10 cellular contexts compared by ENCODE assay signal in genomic region chr9:110340306-110340705, GRCh38. TPM values are rescaled to one million over a fixed set of nuclear protein-coding genes. Genes with fewer than 3 reads are reported as not detected.
A peak's percentile ranks its signal among the peaks of the same experiment; 100 is the strongest.
DNase-seq lines count a peak whose midpoint lies in the region; ATAC-seq and TF ChIP-seq lines count a peak whose summit lies in the region.
"Had no signal": no experiment of that assay in that cellular context is flagged by ENCODE, and none has a peak within 500 bp of the region (broad histone marks: within the 10 kb centered on the region; RNA-seq: fewer than 3 reads in every experiment).

No MANE protein-coding gene starts in this region.

- H2AK5ac ChIP-seq in H9 (ENCODE audit: insufficient read length, low read length): no peak overlapping the region

- no peak overlapping the region for H3K4ac ChIP-seq in H9 (ENCODE audit: low read depth, low read length)

- no peak for TF ChIP-seq EP300 in gastroesophageal sphincter (IDR thresholded peaks at IDR 0.05)

- POLR2A ChIA-PET in AG04450 (lab: Yijun Ruan, JAX): no interaction called here

- H3K9me3 Mint-ChIP-seq in H9: no peaks in the 10 kb centered on the region

- H3K23me2 ChIP-seq in H9 (ENCODE audit: insufficient read length, low read depth, low read length, poor library complexity, severe bottlenecking): no peaks in the 10 kb centered on the region

- H3K4me1 ChIP-seq in H9 (ENCODE audit: insufficient read depth, low read length) (no peaks in the 10 kb centered on the region), gastroesophageal sphincter (no peaks in the 10 kb centered on the region)
- H3K4me1 ChIP-seq: heart right ventricle had no signal

- no peaks in the 10 kb centered on the region for H3K79me1 ChIP-seq in H9 (ENCODE audit: insufficient read depth, low read depth, low read length, poor library complexity, severe bottlenecking)

- H3K27ac Mint-ChIP-seq in H9: no peak overlapping the region

- no peak overlapping the region for H3K18ac ChIP-seq in H9 (ENCODE audit: insufficient read length, low read depth, low read length)

- no peak overlapping the region for H3T11ph ChIP-seq in H9 (ENCODE audit: low read length)

- in situ Hi-C loops in SK-MEL-5 (cut with HindIII; ENCODE audit: low pct_unique_long_range_greater_than_20kb, low sequenced_read_pairs): no loop called here

- no peak overlapping the region for H4K91ac ChIP-seq in H9 (ENCODE audit: insufficient read length, low read depth, low read length)

- H3K9me3 ChIP-seq in AG04450 (ENCODE audit: control insufficient read depth, insufficient read depth, low read length) (no peaks in the 10 kb centered on the region), H9 (ENCODE audit: control insufficient read depth, low read depth, low read length) (no peaks in the 10 kb centered on the region), gastroesophageal sphincter (no peaks in the 10 kb centered on the region)
- H3K9me3 ChIP-seq: heart right ventricle had no signal

- H3K36me3 Mint-ChIP-seq in H9 (ENCODE audit: insufficient read depth in 1 of 3, low read depth in 3 of 3): no peaks in the 10 kb centered on the region

- H2BK15ac ChIP-seq in H9 (ENCODE audit: low read depth, low read length): no peak overlapping the region

- no peak overlapping the region for H2BK20ac ChIP-seq in H9 (ENCODE audit: low read depth, low read length, poor library complexity, severe bottlenecking)

- H3K9ac ChIP-seq in H9 (ENCODE audit: extremely low read depth, insufficient read length, low read length): no peak overlapping the region

- no peak overlapping the region for H3K14ac ChIP-seq in H9 (ENCODE audit: insufficient read depth, low read length)

- no peak overlapping the region for H3K4me3 ChIP-seq in AG04450 (ENCODE audit: low read depth, low read length)
- no peak overlapping the region for H3K4me3 ChIP-seq in gastroesophageal sphincter
- H3K4me3 ChIP-seq: heart right ventricle had no signal

- TF ChIP-seq POLR2A in gastroesophageal sphincter (IDR thresholded peaks at IDR 0.05): no peak

- H3K27ac ChIP-seq in AG04450 (ENCODE audit: low read depth, low read length) (no peak overlapping the region), H9 (ENCODE audit: insufficient read length, low read depth, low read length) (no peak overlapping the region), gastroesophageal sphincter (no peak overlapping the region)
- H3K27ac ChIP-seq: heart right ventricle had no signal

- no peaks in the 10 kb centered on the region for H3K36me3 ChIP-seq in gastroesophageal sphincter
- H3K36me3 ChIP-seq: heart right ventricle had no signal

- no peaks in the 10 kb centered on the region for H4K20me1 ChIP-seq in H9 (ENCODE audit: control insufficient read depth, insufficient read depth, insufficient read length)

- H2AFZ ChIP-seq in H9 (ENCODE audit: low read length): no peak overlapping the region

- H3K79me2 ChIP-seq in H9 (ENCODE audit: insufficient read depth, low read length): no peaks in the 10 kb centered on the region

- H3K4me3 Mint-ChIP-seq in H9: no peak overlapping the region

- no peaks in the 10 kb centered on the region for H3K27me3 Mint-ChIP-seq in H9 (ENCODE audit: low read depth)

- H3K23ac ChIP-seq in H9 (ENCODE audit: insufficient read length, low read depth, low read length): no peak overlapping the region

- no peak overlapping the region for H4K8ac ChIP-seq in H9 (replicated peaks; ENCODE audit: insufficient read length, low read depth, low read length)

- ATAC-seq in gastroesophageal sphincter (no peak), GM18519 (IDR thresholded peaks at IDR 0.05; ENCODE audit: low FRiP score, unreplicated experiment) (no peak)
- ATAC-seq: heart right ventricle had no signal

- no peak overlapping the region for H3K56ac ChIP-seq in H9 (ENCODE audit: insufficient read length, low read depth, low read length)

- H2BK12ac ChIP-seq in H9 (ENCODE audit: insufficient read length, low read depth, low read length): no peak overlapping the region

- peaks cover 2% of the 10 kb centered on the region for H3K27me3 ChIP-seq in AG04450 (ENCODE audit: control insufficient read depth, insufficient read depth, low read length)
- H3K27me3 ChIP-seq in H9 (ENCODE audit: insufficient read depth, low read length): no peaks in the 10 kb centered on the region
- no peaks in the 10 kb centered on the region for H3K27me3 ChIP-seq in gastroesophageal sphincter

- H2BK120ac ChIP-seq in H9 (ENCODE audit: low read depth, low read length, poor library complexity, severe bottlenecking): no peak overlapping the region

- no CpG with 5 or more reads among the region's 2 CpGs for WGBS in H9 (ENCODE audit: extremely low coverage, insufficient read length, low lambda C conversion rate)
- WGBS in gastroesophageal sphincter (ENCODE audit: low coverage in 1 of 2), 2 donors: 60 to 80% methylated on average over 1 to 2 of the region's 2 CpGs

- CTCF ChIA-PET in AG04450 (lab: Charles Lee): interaction anchor here (0.6 to 1.1 kb wide), 2 partner anchors 12 to 84 kb away, joined by 3 to 11 read pairs; no protein-coding TSS in a partner anchor

- no peak overlapping the region for H2BK5ac ChIP-seq in H9 (ENCODE audit: insufficient read length, low read length)

- H3K4me2 ChIP-seq in H9 (ENCODE audit: insufficient read depth, insufficient read length, low read length): no peak overlapping the region

- TF ChIP-seq CTCF in AG04450 (IDR thresholded peaks at IDR 0.05; ENCODE audit: low read depth, low read length) (peak; percentile 48), H9 (conservative IDR thresholded peaks at IDR 0.05) (peak; percentile 72), gastroesophageal sphincter (IDR thresholded peaks at IDR 0.05) (no peak)

- no peak overlapping the region for H4K5ac ChIP-seq in H9 (ENCODE audit: insufficient read length, low read depth, low read length)

- no peaks in the 10 kb centered on the region for H3K4me1 Mint-ChIP-seq in H9

- DNase-seq in AG04450 (ENCODE audit: low read depth, low spot score) (no peak), H9 (peak; percentile 30), SK-MEL-5 (ENCODE audit: low read depth, low spot score) (peak; percentile 47), globus pallidus (ENCODE audit: low spot score) (peak; percentile 38), NCI-H510A (lab: John Stamatoyannopoulos, UW) (no peak), NCI-H226 (no peak)
- DNase-seq: activated CD4-positive, alpha-beta T cell treated with anti-CD3 and anti-CD28 coated beads for 1 hour; heart right ventricle had no signal

RNA-seq across cellular contexts. Expression of gene TXNDC8, which starts 2.6 kb away (rescaled TPM):
- not detected in 2 replicates for polyA plus RNA-seq in AG04450 (2011; rRNA removed)
- polyA minus RNA-seq in AG04450 (2011; rRNA and poly(A)+ RNA removed): not detected in 2 replicates
- total RNA-seq in H9 (2021): not detected in 2 replicates
- total RNA-seq in SK-MEL-5 (2014; rRNA removed; shearing (Covaris generic)): not detected in 2 replicates
- not detected in 2 replicates for polyA plus RNA-seq in SK-MEL-5 (2015; cell fraction: cytosol; rRNA removed)
- polyA plus RNA-seq in SK-MEL-5 (2015; cell fraction: nucleus; rRNA removed): not detected in 2 replicates
- not detected for total RNA-seq in gastroesophageal sphincter
- total RNA-seq: heart right ventricle had no signal
- polyA plus RNA-seq: heart right ventricle had no signal

Comparison
In these comparisons a context has a peak if more than half of its experiments do, and no peak if none do; other contexts are left out.
1. DNase-seq: peak in H9 (single experiment), SK-MEL-5 (single experiment) and globus pallidus (single experiment); none in AG04450 (single experiment), NCI-H510A (single experiment) and NCI-H226 (single experiment).
2. CTCF ChIP-seq: peak in AG04450 (single experiment) and H9 (single experiment); none in gastroesophageal sphincter (0 of 4).